In genomic region chr2:43637030-43637803, GRCh38 we compare ENCODE assay signal across 1 cellular context.
A peak's percentile ranks its signal among the peaks of the same experiment; 100 is the strongest.
TF ChIP-seq lines count a peak whose summit lies in the region.

PLEKHH2 (plus strand) TSS chr2:43637260; CDS start chr2:43644674, 7,414 bp downstream.

TF ChIP-seq in K562, 482 proteins besides CTCF, POLR2A, EP300 and RAD21 (continued from another document and continues in another):
- TF ChIP-seq AFF4 (CRISPR knock-in tag; IDR thresholded peaks at IDR 0.05) (0 out of 2 replicates have a peak, but pooled peaks have one; percentile 16), NCOR1 (IDR thresholded peaks at IDR 0.05) (no peak), BACH1 (tag; IDR thresholded peaks at IDR 0.05) (no peak), LARP7 (IDR thresholded peaks at IDR 0.05) (no peak), MEF2D (tag; conservative IDR thresholded peaks at IDR 0.05; ENCODE audit: low read depth) (no peak), NFXL1 (CRISPR knock-in tag; IDR thresholded peaks at IDR 0.05) (no peak), MAZ (CRISPR knock-in tag; conservative IDR thresholded peaks at IDR 0.05 in 1 of 2, IDR thresholded peaks at IDR 0.05 in 1 of 2) (peak; percentile 66 to 78; a peak in 3 of 4 replicates), SNRNP70 (optimal IDR thresholded peaks at IDR 0.05; ENCODE audit: low read depth, low read length) (no peak), CEBPG (CRISPR knock-in tag; IDR thresholded peaks at IDR 0.05) (no peak), CEBPG (tag; conservative IDR thresholded peaks at IDR 0.05 in 1 of 2, IDR thresholded peaks at IDR 0.05 in 1 of 2) (no peak), ARID3A (IDR thresholded peaks at IDR 0.05; ENCODE audit: borderline replicate concordance, low read depth, low read length) (no peak), ELF4 (CRISPR knock-in tag; IDR thresholded peaks at IDR 0.05) (no peak), MCM2 (IDR thresholded peaks at IDR 0.05; ENCODE audit: low read depth) (no peak), XRCC3 (IDR thresholded peaks at IDR 0.05) (no peak), ID3 (CRISPR knock-in tag; IDR thresholded peaks at IDR 0.05) (no peak), ID3 (tag; IDR thresholded peaks at IDR 0.05) (no peak), KDM5B (IDR thresholded peaks at IDR 0.05; ENCODE audit: insufficient replicate concordance, low read depth, low read length) (peak; percentile 68), TBL1XR1 (IDR thresholded peaks at IDR 0.05; ENCODE audit: low read length in 2 of 2) (no peak), ZNF324 (CRISPR knock-in tag; IDR thresholded peaks at IDR 0.05) (no peak), CREB1 (IDR thresholded peaks at IDR 0.05) (peak; percentile 61), CREB1 (CRISPR knock-in tag; IDR thresholded peaks at IDR 0.05) (peak; percentile 76; the same call in 1 of the 2 replicates), CBX3 (IDR thresholded peaks at IDR 0.05; ENCODE audit: borderline replicate concordance in 1 of 2, low read length in 2 of 2) (no peak), ZNF551 (CRISPR knock-in tag; IDR thresholded peaks at IDR 0.05) (no peak), RBM22 (IDR thresholded peaks at IDR 0.05; ENCODE audit: low read depth, low read length, poor library complexity, severe bottlenecking) (no peak), WHSC1 (IDR thresholded peaks at IDR 0.05; ENCODE audit: low read length) (no peak), GTF2E2 (tag; IDR thresholded peaks at IDR 0.05) (no peak), SOX6 (IDR thresholded peaks at IDR 0.05) (no peak), SREBF1 (IDR thresholded peaks at IDR 0.05; ENCODE audit: borderline replicate concordance, low read depth, low read length) (no peak), MTF1 (CRISPR knock-in tag; IDR thresholded peaks at IDR 0.05; ENCODE audit: borderline replicate concordance) (no peak), NCOA6 (IDR thresholded peaks at IDR 0.05) (peak; percentile 78), JUN (IDR thresholded peaks at IDR 0.05; ENCODE audit: borderline replicate concordance, low read depth, low read length) (no peak), JUN (CRISPR knock-in tag; IDR thresholded peaks at IDR 0.05; ENCODE audit: borderline replicate concordance) (no peak), PRPF4 (IDR thresholded peaks at IDR 0.05; ENCODE audit: insufficient read depth, low read depth, low read length, poor library complexity, severe bottlenecking) (no peak), ZNF431 (CRISPR knock-in tag; IDR thresholded peaks at IDR 0.05) (no peak), ZNF561 (CRISPR knock-in tag; conservative IDR thresholded peaks at IDR 0.05) (no peak), ZNF830 (CRISPR knock-in tag; IDR thresholded peaks at IDR 0.05) (no peak), ETS1 (conservative IDR thresholded peaks at IDR 0.05; ENCODE audit: control insufficient read depth, low read depth, low read length) (no peak), CUX1 (CRISPR knock-in tag; IDR thresholded peaks at IDR 0.05) (no peak), CTCFL (IDR thresholded peaks at IDR 0.05; ENCODE audit: borderline replicate concordance, insufficient read depth, low read depth, low read length, poor library complexity, severe bottlenecking) (no peak), MXD1 (CRISPR knock-in tag; IDR thresholded peaks at IDR 0.05; ENCODE audit: borderline replicate concordance, poor library complexity, severe bottlenecking) (no peak), HNRNPK (IDR thresholded peaks at IDR 0.05; ENCODE audit: low read depth, low read length, poor library complexity, severe bottlenecking) (no peak), ATF1 (CRISPR knock-in tag; IDR thresholded peaks at IDR 0.05) (no peak), ATF1 (tag; IDR thresholded peaks at IDR 0.05) (peak; percentile 87)
- TF ChIP-seq, protein P1, sequence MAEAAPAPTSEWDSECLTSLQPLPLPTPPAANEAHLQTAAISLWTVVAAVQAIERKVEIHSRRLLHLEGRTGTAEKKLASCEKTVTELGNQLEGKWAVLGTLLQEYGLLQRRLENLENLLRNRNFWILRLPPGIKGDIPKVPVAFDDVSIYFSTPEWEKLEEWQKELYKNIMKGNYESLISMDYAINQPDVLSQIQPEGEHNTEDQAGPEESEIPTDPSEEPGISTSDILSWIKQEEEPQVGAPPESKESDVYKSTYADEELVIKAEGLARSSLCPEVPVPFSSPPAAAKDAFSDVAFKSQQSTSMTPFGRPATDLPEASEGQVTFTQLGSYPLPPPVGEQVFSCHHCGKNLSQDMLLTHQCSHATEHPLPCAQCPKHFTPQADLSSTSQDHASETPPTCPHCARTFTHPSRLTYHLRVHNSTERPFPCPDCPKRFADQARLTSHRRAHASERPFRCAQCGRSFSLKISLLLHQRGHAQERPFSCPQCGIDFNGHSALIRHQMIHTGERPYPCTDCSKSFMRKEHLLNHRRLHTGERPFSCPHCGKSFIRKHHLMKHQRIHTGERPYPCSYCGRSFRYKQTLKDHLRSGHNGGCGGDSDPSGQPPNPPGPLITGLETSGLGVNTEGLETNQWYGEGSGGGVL (CRISPR knock-in tag; IDR thresholded peaks at IDR 0.05), result no peak
- TF ChIP-seq, protein P2, sequence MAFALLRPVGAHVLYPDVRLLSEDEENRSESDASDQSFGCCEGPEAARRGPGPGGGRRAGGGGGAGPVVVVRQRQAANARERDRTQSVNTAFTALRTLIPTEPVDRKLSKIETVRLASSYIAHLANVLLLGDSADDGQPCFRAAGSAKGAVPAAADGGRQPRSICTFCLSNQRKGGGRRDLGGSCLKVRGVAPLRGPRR (CRISPR knock-in tag; IDR thresholded peaks at IDR 0.05), result no peak
- TF ChIP-seq, protein P3, sequence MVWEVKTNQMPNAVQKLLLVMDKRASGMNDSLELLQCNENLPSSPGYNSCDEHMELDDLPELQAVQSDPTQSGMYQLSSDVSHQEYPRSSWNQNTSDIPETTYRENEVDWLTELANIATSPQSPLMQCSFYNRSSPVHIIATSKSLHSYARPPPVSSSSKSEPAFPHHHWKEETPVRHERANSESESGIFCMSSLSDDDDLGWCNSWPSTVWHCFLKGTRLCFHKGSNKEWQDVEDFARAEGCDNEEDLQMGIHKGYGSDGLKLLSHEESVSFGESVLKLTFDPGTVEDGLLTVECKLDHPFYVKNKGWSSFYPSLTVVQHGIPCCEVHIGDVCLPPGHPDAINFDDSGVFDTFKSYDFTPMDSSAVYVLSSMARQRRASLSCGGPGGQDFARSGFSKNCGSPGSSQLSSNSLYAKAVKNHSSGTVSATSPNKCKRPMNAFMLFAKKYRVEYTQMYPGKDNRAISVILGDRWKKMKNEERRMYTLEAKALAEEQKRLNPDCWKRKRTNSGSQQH (CRISPR knock-in tag; IDR thresholded peaks at IDR 0.05), result no peak
